Comparison of ENCODE assay signal across 1 cellular context in the genomic region with DNA sequence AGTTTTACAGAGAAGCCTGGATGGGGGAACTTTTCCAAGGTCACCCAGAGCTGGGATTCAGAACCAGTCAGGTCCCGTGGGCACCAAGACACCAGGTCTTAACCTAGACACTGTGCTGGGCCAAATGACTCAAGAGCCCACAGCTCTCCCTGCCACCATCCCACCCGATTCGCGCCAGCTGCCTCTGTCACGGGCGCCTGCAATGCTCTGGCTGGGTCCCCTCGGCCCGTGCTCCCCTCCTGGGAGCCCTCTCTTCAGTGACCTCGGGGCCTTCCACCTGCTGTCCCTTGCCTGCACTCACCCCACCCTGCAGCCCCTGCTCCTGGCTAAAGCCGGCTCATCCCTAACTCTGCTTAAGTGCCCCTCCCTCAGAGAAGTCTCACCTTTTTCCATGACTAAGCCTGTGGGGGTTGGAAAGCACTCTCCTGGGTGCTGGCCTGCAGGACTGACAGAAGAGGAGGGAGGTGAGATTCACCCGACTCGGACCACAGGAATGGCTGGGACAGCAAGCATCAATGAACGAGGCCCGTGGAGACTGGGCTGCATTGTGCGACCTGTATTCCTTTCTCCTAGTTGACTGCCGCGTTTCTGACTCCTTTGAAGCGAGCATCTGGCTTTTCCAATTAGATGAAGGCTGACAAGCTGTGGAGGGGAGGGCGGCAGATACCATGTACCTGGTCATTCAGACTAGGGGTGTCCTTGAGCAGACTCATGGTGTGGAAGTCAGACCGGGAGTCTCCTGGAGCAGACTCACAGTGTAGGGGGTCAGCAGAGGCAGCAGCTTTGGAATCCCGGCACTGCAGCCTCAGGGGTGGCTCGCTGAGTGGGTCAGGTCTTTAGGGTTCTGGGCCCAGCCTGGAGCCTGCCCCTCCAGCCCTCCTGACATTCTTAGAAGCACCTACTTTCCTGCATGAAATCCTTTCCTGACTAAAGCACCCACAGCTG.
TF ChIP-seq lines count a peak whose summit lies in the region.

No MANE protein-coding gene starts in this region.

TF ChIP-seq in IMR-90, 13 proteins besides CTCF, POLR2A, EP300 and RAD21:
- no peak for TF ChIP-seq MAZ (IDR thresholded peaks at IDR 0.05; ENCODE audit: borderline replicate concordance, low read depth, low read length)
- TF ChIP-seq, protein P1, sequence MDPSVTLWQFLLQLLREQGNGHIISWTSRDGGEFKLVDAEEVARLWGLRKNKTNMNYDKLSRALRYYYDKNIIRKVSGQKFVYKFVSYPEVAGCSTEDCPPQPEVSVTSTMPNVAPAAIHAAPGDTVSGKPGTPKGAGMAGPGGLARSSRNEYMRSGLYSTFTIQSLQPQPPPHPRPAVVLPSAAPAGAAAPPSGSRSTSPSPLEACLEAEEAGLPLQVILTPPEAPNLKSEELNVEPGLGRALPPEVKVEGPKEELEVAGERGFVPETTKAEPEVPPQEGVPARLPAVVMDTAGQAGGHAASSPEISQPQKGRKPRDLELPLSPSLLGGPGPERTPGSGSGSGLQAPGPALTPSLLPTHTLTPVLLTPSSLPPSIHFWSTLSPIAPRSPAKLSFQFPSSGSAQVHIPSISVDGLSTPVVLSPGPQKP (IDR thresholded peaks at IDR 0.05; ENCODE audit: borderline replicate concordance, low read depth, low read length), result no peak
- TF ChIP-seq, protein P2, sequence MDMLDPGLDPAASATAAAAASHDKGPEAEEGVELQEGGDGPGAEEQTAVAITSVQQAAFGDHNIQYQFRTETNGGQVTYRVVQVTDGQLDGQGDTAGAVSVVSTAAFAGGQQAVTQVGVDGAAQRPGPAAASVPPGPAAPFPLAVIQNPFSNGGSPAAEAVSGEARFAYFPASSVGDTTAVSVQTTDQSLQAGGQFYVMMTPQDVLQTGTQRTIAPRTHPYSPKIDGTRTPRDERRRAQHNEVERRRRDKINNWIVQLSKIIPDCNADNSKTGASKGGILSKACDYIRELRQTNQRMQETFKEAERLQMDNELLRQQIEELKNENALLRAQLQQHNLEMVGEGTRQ (IDR thresholded peaks at IDR 0.05; ENCODE audit: low read depth, low read length), result no peak
- TF ChIP-seq RCOR1 (IDR thresholded peaks at IDR 0.05; ENCODE audit: insufficient replicate concordance, low read length), result no peak
- TF ChIP-seq RFX5 (IDR thresholded peaks at IDR 0.05; ENCODE audit: low read depth, low read length), result no peak
- no peak for TF ChIP-seq SMC3 (IDR thresholded peaks at IDR 0.05; ENCODE audit: low read depth, low read length)
- no peak for TF ChIP-seq NFE2L2 (IDR thresholded peaks at IDR 0.05; ENCODE audit: low read depth, low read length)
- TF ChIP-seq BHLHE40 (IDR thresholded peaks at IDR 0.05; ENCODE audit: low read depth, low read length), result no peak
- no peak for TF ChIP-seq MXI1 (IDR thresholded peaks at IDR 0.05; ENCODE audit: borderline replicate concordance, low read depth, low read length)
- no peak for TF ChIP-seq CHD1 (IDR thresholded peaks at IDR 0.05; ENCODE audit: low read depth, low read length)
